Comparison of ENCODE assay signal across 7 cellular contexts in the genomic region with DNA sequence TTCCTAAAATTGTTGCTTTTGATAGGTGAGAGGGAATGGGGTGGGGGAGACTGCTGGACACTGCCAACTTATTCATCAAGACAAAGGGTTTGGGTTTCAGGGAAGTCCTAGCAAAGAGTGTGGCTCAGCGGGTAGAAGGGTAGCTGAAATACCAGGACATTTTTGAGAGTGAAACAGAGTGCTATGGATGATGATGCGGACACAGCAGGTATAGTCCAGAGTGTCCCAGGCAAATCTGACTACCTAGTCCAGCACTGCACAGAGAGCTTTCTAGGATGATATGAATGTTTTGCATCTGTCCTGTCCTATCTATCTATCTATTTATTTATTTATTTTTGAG.
DNase-seq lines count a peak whose midpoint lies in the region; ATAC-seq and TF ChIP-seq lines count a peak whose summit lies in the region.

No MANE protein-coding gene starts in this region.

- H3K9me3 ChIP-seq in KOPT-K1 (ENCODE audit: insufficient read depth, low read length, poor library complexity, severe bottlenecking) = peaks cover 3% of the 10 kb centered on the region
- H3K9me3 ChIP-seq in liver (ENCODE audit: control insufficient read depth in 4 of 4, low read length in 3 of 4) = no peaks in the 10 kb centered on the region

- peak overlapping the region; percentile 85 for H3K27ac ChIP-seq in KOPT-K1 (ENCODE audit: low read depth, low read length, poor library complexity, severe bottlenecking)
- H3K27ac ChIP-seq in liver (ENCODE audit: low read depth in 1 of 2, low read length in 2 of 2) = peak overlapping the region; percentile 88 to 92
- H3K27ac ChIP-seq in substantia nigra (ENCODE audit: low read depth, low read length, poor library complexity, severe bottlenecking) = peak overlapping the region; percentile 89

- TF ChIP-seq CTCF in liver (IDR thresholded peaks at IDR 0.05; ENCODE audit: low read depth, low read length, missing input control) = no peak

- POLR2A ChIA-PET in activated naive CD8-positive, alpha-beta T cell treated with anti-CD3 and anti-CD28 coated beads, Interleukin-2, amount 10 ng/mL, durations not matched to agents 7 days and 5 days (lab: Charles Lee) = interaction anchor here (0.5 to 3.4 kb wide), 26 partner anchors 15 to 339 kb away, joined by 3 to 27 read pairs (median 4); partner anchors contain the start of gene ZNF217

- H3K27ac Mint-ChIP-seq in activated naive CD8-positive, alpha-beta T cell treated with anti-CD3 and anti-CD28 coated beads, Interleukin-2, amount 10 ng/mL, durations not matched to agents 7 days and 5 days = peak overlapping the region; percentile 85

- peaks cover 1 to 25% (median 19%) of the 10 kb centered on the region in 4 donors for H3K4me1 ChIP-seq in liver (ENCODE audit: control insufficient read depth in 4 of 4, insufficient read depth in 4 of 4, low read length in 3 of 4)

- no peak for DNase-seq in activated naive CD8-positive, alpha-beta T cell treated with anti-CD3 and anti-CD28 coated beads, Interleukin-2, amount 10 ng/mL, durations not matched to agents 7 days and 5 days
- DNase-seq in substantia nigra (lab: John Stamatoyannopoulos, UW) (peak in 3 of 49 donors; percentile 35 to 54 (median 36)), NCI-H2081 treated with DMSO at 0.1 percent for 48 hours (lab: John Stamatoyannopoulos, UW) (no peak)

- peaks cover 32% of the 10 kb centered on the region for H3K4me1 Mint-ChIP-seq in activated naive CD8-positive, alpha-beta T cell treated with anti-CD3 and anti-CD28 coated beads, Interleukin-2, amount 10 ng/mL, durations not matched to agents 7 days and 5 days

- peak overlapping the region; percentile 4 to 69 (median 64) for H3K4me3 ChIP-seq in liver (ENCODE audit: low read depth in 1 of 3, low read length in 3 of 3)

- peaks cover 2% of the 10 kb centered on the region for H3K27me3 Mint-ChIP-seq in activated naive CD8-positive, alpha-beta T cell treated with anti-CD3 and anti-CD28 coated beads, Interleukin-2, amount 10 ng/mL, durations not matched to agents 7 days and 5 days

- H3K36me3 ChIP-seq in KOPT-K1 (ENCODE audit: insufficient read depth, low read length) (no peaks in the 10 kb centered on the region), liver (ENCODE audit: control insufficient read depth in 4 of 4, insufficient read depth in 3 of 4, low read depth in 1 of 4, low read length in 3 of 4) (no peaks in the 10 kb centered on the region)

- 56% methylated on average over 2 of the region's 2 CpGs for WGBS in liver

- H3K9me3 Mint-ChIP-seq in activated naive CD8-positive, alpha-beta T cell treated with anti-CD3 and anti-CD28 coated beads, Interleukin-2, amount 10 ng/mL, durations not matched to agents 7 days and 5 days = no peaks in the 10 kb centered on the region

- no peaks in the 10 kb centered on the region for H3K36me3 Mint-ChIP-seq in activated naive CD8-positive, alpha-beta T cell treated with anti-CD3 and anti-CD28 coated beads, Interleukin-2, amount 10 ng/mL, durations not matched to agents 7 days and 5 days

- H3K4me3 Mint-ChIP-seq in activated naive CD8-positive, alpha-beta T cell treated with anti-CD3 and anti-CD28 coated beads, Interleukin-2, amount 10 ng/mL, durations not matched to agents 7 days and 5 days = peak overlapping the region; percentile 86

- no peak for TF ChIP-seq RAD21 in liver (IDR thresholded peaks at IDR 0.05)

- peak overlapping the region; percentile 42 to 84 for H3K9ac ChIP-seq in liver (ENCODE audit: low read depth in 1 of 2, low read length in 2 of 2)

- ATAC-seq in activated naive CD8-positive, alpha-beta T cell treated with anti-CD3 and anti-CD28 coated beads, Interleukin-2, amount 10 ng/mL, durations not matched to agents 7 days and 5 days (ENCODE audit: low read depth) = peak; percentile 16
- ATAC-seq in GM19463 (IDR thresholded peaks at IDR 0.05; ENCODE audit: unreplicated experiment) (no peak), GM21717 (IDR thresholded peaks at IDR 0.05; ENCODE audit: unreplicated experiment) (no peak)

- H3K27me3 ChIP-seq in liver (ENCODE audit: control insufficient read depth in 4 of 4, insufficient read depth in 4 of 4, low read length in 3 of 4) = no peaks in the 10 kb centered on the region

TF ChIP-seq in liver, 16 proteins besides CTCF, POLR2A, EP300 and RAD21:
- TF ChIP-seq, protein P1, sequence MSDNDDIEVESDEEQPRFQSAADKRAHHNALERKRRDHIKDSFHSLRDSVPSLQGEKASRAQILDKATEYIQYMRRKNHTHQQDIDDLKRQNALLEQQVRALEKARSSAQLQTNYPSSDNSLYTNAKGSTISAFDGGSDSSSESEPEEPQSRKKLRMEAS (IDR thresholded peaks at IDR 0.05) = no peak
- TF ChIP-seq RXRA (IDR thresholded peaks at IDR 0.05) = peak in 1 of 2 donors; percentile 3
- peak; percentile 5 for TF ChIP-seq SP1 (IDR thresholded peaks at IDR 0.05)
- TF ChIP-seq HNF4A (conservative IDR thresholded peaks at IDR 0.05) = no peak
- peak; percentile 5 for TF ChIP-seq HNF4G (IDR thresholded peaks at IDR 0.05)
